ENCODE assay signal across 8 cellular contexts in the genomic region with DNA sequence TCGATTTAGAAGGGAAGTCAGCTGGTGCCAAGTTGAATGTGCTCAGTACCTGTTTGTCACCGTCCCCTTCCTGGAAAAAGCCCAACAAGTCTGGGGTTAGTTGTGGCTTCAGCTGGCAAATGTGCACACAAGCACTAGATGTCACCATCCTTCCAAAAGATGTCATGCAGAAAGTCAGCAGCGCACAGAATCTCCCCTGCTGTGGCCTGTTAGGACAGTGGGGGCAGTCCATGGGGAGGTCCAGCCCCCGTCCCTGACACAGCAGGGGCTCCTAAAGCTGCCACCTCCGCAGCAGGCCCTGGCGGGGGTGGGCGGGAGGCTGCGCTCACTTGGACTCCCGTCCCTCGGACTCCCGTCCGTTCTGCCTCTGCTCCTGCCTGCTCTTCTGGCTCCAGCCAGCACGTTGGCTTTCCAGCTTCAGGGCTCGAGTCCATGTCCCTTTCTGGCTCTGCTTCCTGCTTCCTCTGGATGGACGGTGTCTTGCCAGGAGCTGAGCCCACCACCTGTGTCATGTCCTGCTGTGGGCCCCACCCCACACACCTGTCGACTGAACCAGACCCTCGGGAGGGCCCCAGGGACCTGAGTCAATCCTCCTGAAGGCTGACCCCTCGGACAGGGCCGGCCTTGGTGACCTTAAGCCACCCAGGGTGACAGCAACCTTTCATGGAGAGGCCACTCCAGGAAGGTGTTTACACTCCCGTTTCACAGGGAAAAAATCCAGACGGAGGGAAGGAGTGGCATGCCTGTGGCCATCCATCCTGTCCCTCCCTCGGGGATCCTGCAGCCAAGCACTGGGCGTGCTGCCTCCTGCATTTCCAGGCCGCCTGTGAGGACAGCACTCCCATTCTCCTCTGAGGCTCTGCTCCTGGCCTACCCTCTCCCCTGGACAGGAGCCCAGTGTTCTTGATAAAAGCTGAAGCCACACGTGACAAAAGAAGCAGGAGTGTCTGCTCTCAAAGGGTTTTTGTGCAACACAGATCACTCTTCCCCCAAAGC. TPM values are rescaled to one million over a fixed set of nuclear protein-coding genes. Genes with fewer than 3 reads are reported as not detected.
A peak's percentile ranks its signal among the peaks of the same experiment; 100 is the strongest.
DNase-seq lines count a peak whose midpoint lies in the region; ATAC-seq, FAIRE-seq and TF ChIP-seq lines count a peak whose summit lies in the region.

No MANE protein-coding gene starts in this region.

- intact Hi-C loops in HepG2 (cut with micrococcal nuclease; ENCODE audit: unreplicated experiment) = loop anchor here (1.0 kb wide), 2 partner anchors 103 to 162 kb away; no protein-coding TSS in a partner anchor

- H3K27ac Mint-ChIP-seq in T-helper 2 cell treated with Interferon-gamma antibody and Interleukin-4, amounts not matched to agents 5 μg/mL and 100 μg/mL, for 36 hours = no peak overlapping the region
- peak overlapping the region; percentile 9 for H3K27ac Mint-ChIP-seq in chondrocyte (ENCODE audit: unreplicated experiment)

- H3K4me1 ChIP-seq in HepG2 (ENCODE audit: insufficient read depth, low read length) = peaks cover 57% of the 10 kb centered on the region

- peak; percentile 66 for ATAC-seq in HepG2

- TF ChIP-seq POLR2A in HepG2 (IDR thresholded peaks at IDR 0.05; ENCODE audit: insufficient read depth in 1 of 2, low read depth in 2 of 2, low read length in 2 of 2) = no peak; a peak in 1 of 4 replicates

- POLR2A ChIA-PET in HepG2 (lab: Yijun Ruan, JAX) = interaction anchor here (0.8 to 2.5 kb wide), 5 partner anchors 8 to 106 kb away, joined by 3 to 13 read pairs (median 3); no protein-coding TSS in a partner anchor

- H3K27me3 Mint-ChIP-seq in T-helper 2 cell treated with Interferon-gamma antibody and Interleukin-4, amounts not matched to agents 5 μg/mL and 100 μg/mL, for 36 hours (ENCODE audit: low read depth) = peaks cover 4% of the 10 kb centered on the region
- H3K27me3 Mint-ChIP-seq in chondrocyte (ENCODE audit: low read depth) = no peaks in the 10 kb centered on the region

- DNase-seq in DMS153 treated with DMSO at 0.1 percent for 48 hours (lab: John Stamatoyannopoulos, UW; ENCODE audit: unreplicated experiment) = peak; percentile 76
- peak; percentile 65 for DNase-seq in KBM-7
- DNase-seq in T-helper 2 cell treated with Interferon-gamma antibody and Interleukin-4, amounts not matched to agents 5 μg/mL and 100 μg/mL, for 36 hours (ENCODE audit: low spot score) = peak; percentile 38
- DNase-seq in chondrocyte (ENCODE audit: low spot score) = no peak
- DNase-seq in HepG2 (ENCODE audit: low spot score) = peak; percentile 82
- DNase-seq in stimulated activated CD8-positive, alpha-beta memory T cell treated with anti-CD3 and anti-CD28 coated beads, Interleukin-15, amount 100 ng/mL, for 1 hour (ENCODE audit: low read depth) = peak; percentile 10
- no peak for DNase-seq in effector CD4-positive, alpha-beta T cell
- no peak for DNase-seq in cerebellar nuclear complex (lab: John Stamatoyannopoulos, UW)

- H2AFZ ChIP-seq in HepG2 (ENCODE audit: low read length) = no peak overlapping the region

- peaks cover 25% of the 10 kb centered on the region for H3K79me2 ChIP-seq in HepG2 (ENCODE audit: insufficient read depth, low read length)

- H3K9me3 ChIP-seq in HepG2 (ENCODE audit: low read length) = no peaks in the 10 kb centered on the region

- in situ Hi-C loops in KBM-7 (cut with MboI; ENCODE audit: low pct_unique_long_range_greater_than_20kb, low sequenced_read_pairs) = no loop called here
- in situ Hi-C loops in HepG2 (cut with HindIII; ENCODE audit: extremely low pct_ligation_motif_present, low pct_unique_long_range_greater_than_20kb) = loop anchor here (5.0 kb wide), 1 partner anchor 90 kb away; no protein-coding TSS in a partner anchor

- peak overlapping the region; percentile 66 for H3K27ac ChIP-seq in HepG2 (ENCODE audit: extremely low read length, insufficient read depth, low read length)

- 32% methylated on average over 22 of the region's 25 CpGs for WGBS in HepG2 (ENCODE audit: low lambda C conversion rate)

- no TSS peak for BruUV-seq in HepG2 (replicated peaks; lab: Mats Ljungman, UMichigan)

- H3K4me1 Mint-ChIP-seq in T-helper 2 cell treated with Interferon-gamma antibody and Interleukin-4, amounts not matched to agents 5 μg/mL and 100 μg/mL, for 36 hours (ENCODE audit: low read depth) = no peaks in the 10 kb centered on the region
- H3K4me1 Mint-ChIP-seq in chondrocyte (ENCODE audit: low read depth) = peaks cover 13% of the 10 kb centered on the region

- CTCF ChIA-PET in HepG2 (lab: Yijun Ruan, JAX; ENCODE audit: low intra/inter-chr PET ratio, low total read pairs) = interaction anchor here (0.7 to 2.3 kb wide), 4 partner anchors 23 to 193 kb away, joined by 3 to 20 read pairs (median 6); no protein-coding TSS in a partner anchor

- H3K4me3 Mint-ChIP-seq in T-helper 2 cell treated with Interferon-gamma antibody and Interleukin-4, amounts not matched to agents 5 μg/mL and 100 μg/mL, for 36 hours = no peak overlapping the region
- H3K4me3 Mint-ChIP-seq in chondrocyte (ENCODE audit: unreplicated experiment) = peak overlapping the region; percentile 54

- peak overlapping the region in 1 of 3 experiments; percentile 38; a peak in 3 of 6 replicates for H3K4me3 ChIP-seq in HepG2 (replicated peaks in 1 of 3; ENCODE audit: insufficient read depth in 1 of 3, low read depth in 2 of 3, low read length in 3 of 3)

- H3K9me3 Mint-ChIP-seq in T-helper 2 cell treated with Interferon-gamma antibody and Interleukin-4, amounts not matched to agents 5 μg/mL and 100 μg/mL, for 36 hours = no peaks in the 10 kb centered on the region
- H3K9me3 Mint-ChIP-seq in chondrocyte (ENCODE audit: low read depth) = no peaks in the 10 kb centered on the region

- H3K9ac ChIP-seq in HepG2 (ENCODE audit: insufficient read depth, low read depth, low read length) = peak overlapping the region; percentile 16; the same call in 1 of the 2 replicates

- TF ChIP-seq CTCF in chondrocyte (IDR thresholded peaks at IDR 0.05) (peak; percentile 96), HepG2 (CRISPR knock-in tag; IDR thresholded peaks at IDR 0.05) (peak; percentile 82)

- TF ChIP-seq EP300 in HepG2 (IDR thresholded peaks at IDR 0.05; ENCODE audit: low read depth in 2 of 2, low read length in 2 of 2) = peak in 1 of 2 experiments; percentile 52; a peak in 2 of 4 replicates
- no peak; the same call in 1 of the 2 replicates for TF ChIP-seq EP300 in HepG2 (CRISPR knock-in tag; IDR thresholded peaks at IDR 0.05; ENCODE audit: borderline replicate concordance)

- peak; percentile 98 for FAIRE-seq in HepG2 (lab: Jason Lieb, UNC)

- peaks cover 26 to 54% of the 10 kb centered on the region in 2 experiments for H3K36me3 ChIP-seq in HepG2 (replicated peaks in 1 of 2; ENCODE audit: control insufficient read depth in 1 of 2, insufficient read depth in 2 of 2, low read length in 2 of 2)

- TF ChIP-seq RAD21 in HepG2 (CRISPR knock-in tag; IDR thresholded peaks at IDR 0.05) = peak; percentile 70; the same call in 1 of the 2 replicates

- no peaks in the 10 kb centered on the region for H3K27me3 ChIP-seq in HepG2 (ENCODE audit: control insufficient read depth in 1 of 2, insufficient read depth in 2 of 2, low read length in 2 of 2)

- peaks cover 16% of the 10 kb centered on the region; the same call in 1 of the 2 replicates for H4K20me1 ChIP-seq in HepG2 (ENCODE audit: insufficient read depth, low read length)

- no peaks in the 10 kb centered on the region for H3K36me3 Mint-ChIP-seq in T-helper 2 cell treated with Interferon-gamma antibody and Interleukin-4, amounts not matched to agents 5 μg/mL and 100 μg/mL, for 36 hours (ENCODE audit: low read depth)
- no peaks in the 10 kb centered on the region for H3K36me3 Mint-ChIP-seq in chondrocyte (ENCODE audit: low read depth)

- peak overlapping the region; percentile 57 for H3K4me2 ChIP-seq in HepG2 (ENCODE audit: low read depth, low read length)

RNA-seq across cellular contexts. Expression of a gene that starts 8.5 kb away (rescaled TPM):
- total RNA-seq in chondrocyte (0.25 to 0.95 TPM (median 0.68 TPM) in 3 replicates), HepG2 (2016; rRNA removed; fragmentation: Illumina TruSeq; extraction: Trizol) (68.0 and 70.0 TPM in 2 replicates)
- 21.0 and 21.9 TPM in 2 replicates for total RNA-seq in HepG2 (2016; cell fraction: cytosol; rRNA removed; fragmentation: Illumina TruSeq; extraction: Trizol; ENCODE audit: low read depth)
- total RNA-seq in HepG2 (2016; cell fraction: insoluble cytoplasmic fraction; rRNA removed; fragmentation: Illumina TruSeq; extraction: Trizol) = 67.8 and 73.3 TPM in 2 replicates
- total RNA-seq in HepG2 (2016; cell fraction: membrane; rRNA removed; fragmentation: Illumina TruSeq; extraction: Trizol) = 42.7 and 50.7 TPM in 2 replicates
- 51.2 and 64.7 TPM in 2 replicates for total RNA-seq in HepG2 (2016; cell fraction: nucleus; rRNA removed; fragmentation: Illumina TruSeq; extraction: Trizol)
- 124 and 141 TPM in 2 replicates for polyA plus RNA-seq in HepG2 (2011; rRNA removed)
- polyA plus RNA-seq in HepG2 (2011; cell fraction: cytosol; rRNA removed) = 66.2 and 82.5 TPM in 2 replicates
- polyA plus RNA-seq in HepG2 (2011; cell fraction: nucleus; rRNA removed) = 477 and 514 TPM in 2 replicates
- polyA plus RNA-seq in HepG2 (2012) = 189 and 204 TPM in 2 replicates
- polyA plus RNA-seq in HepG2 (2016; cell fraction: cytosol; fragmentation: Illumina TruSeq; extraction: Trizol; ENCODE audit: low read depth) = 14.6 and 16.8 TPM in 2 replicates
- 53.0 and 54.7 TPM in 2 replicates for polyA plus RNA-seq in HepG2 (2016; cell fraction: insoluble cytoplasmic fraction; fragmentation: Illumina TruSeq; extraction: Trizol; ENCODE audit: low read depth)
- polyA plus RNA-seq in HepG2 (2016; cell fraction: membrane; fragmentation: Illumina TruSeq; extraction: Trizol; ENCODE audit: low read depth) = 27.1 and 29.9 TPM in 2 replicates
- polyA plus RNA-seq in HepG2 (2016; cell fraction: nucleus; fragmentation: Illumina TruSeq; extraction: Trizol; ENCODE audit: insufficient read depth, low read depth) = 145 and 160 TPM in 2 replicates
- polyA minus RNA-seq in HepG2 (2011; rRNA and poly(A)+ RNA removed; ENCODE audit: low replicate concordance) = 4.6 and 63.9 TPM in 2 replicates
- polyA minus RNA-seq in HepG2 (2011; cell fraction: cytosol; rRNA and poly(A)+ RNA removed) = 23.6 and 25.7 TPM in 2 replicates
- polyA minus RNA-seq in HepG2 (2011; cell fraction: nucleus; rRNA and poly(A)+ RNA removed) = 126 and 135 TPM in 2 replicates

RNA-seq across cellular contexts. Expression of a gene that starts 15.7 kb away (rescaled TPM):
- total RNA-seq in chondrocyte (not detected in 3 replicates), HepG2 (2016; rRNA removed; fragmentation: Illumina TruSeq; extraction: Trizol) (not detected in 2 replicates)
- total RNA-seq in HepG2 (2016; cell fraction: cytosol; rRNA removed; fragmentation: Illumina TruSeq; extraction: Trizol; ENCODE audit: low read depth) = not detected in 2 replicates
- total RNA-seq in HepG2 (2016; cell fraction: insoluble cytoplasmic fraction; rRNA removed; fragmentation: Illumina TruSeq; extraction: Trizol) = not detected in 2 replicates
- not detected in 2 replicates for total RNA-seq in HepG2 (2016; cell fraction: membrane; rRNA removed; fragmentation: Illumina TruSeq; extraction: Trizol)
- not detected in 2 replicates for total RNA-seq in HepG2 (2016; cell fraction: nucleus; rRNA removed; fragmentation: Illumina TruSeq; extraction: Trizol)
- polyA plus RNA-seq in HepG2 (2011; rRNA removed) = not detected in 2 replicates
- not detected in 2 replicates for polyA plus RNA-seq in HepG2 (2011; cell fraction: cytosol; rRNA removed)
- polyA plus RNA-seq in HepG2 (2011; cell fraction: nucleus; rRNA removed) = not detected in 2 replicates
- not detected in 2 replicates for polyA plus RNA-seq in HepG2 (2012)
- polyA plus RNA-seq in HepG2 (2016; cell fraction: cytosol; fragmentation: Illumina TruSeq; extraction: Trizol; ENCODE audit: low read depth) = not detected in 2 replicates
- not detected in 2 replicates for polyA plus RNA-seq in HepG2 (2016; cell fraction: insoluble cytoplasmic fraction; fragmentation: Illumina TruSeq; extraction: Trizol; ENCODE audit: low read depth)
- polyA plus RNA-seq in HepG2 (2016; cell fraction: membrane; fragmentation: Illumina TruSeq; extraction: Trizol; ENCODE audit: low read depth) = not detected in 2 replicates
- not detected in 2 replicates for polyA plus RNA-seq in HepG2 (2016; cell fraction: nucleus; fragmentation: Illumina TruSeq; extraction: Trizol; ENCODE audit: insufficient read depth, low read depth)
- not detected in 2 replicates for polyA minus RNA-seq in HepG2 (2011; rRNA and poly(A)+ RNA removed; ENCODE audit: low replicate concordance)
- polyA minus RNA-seq in HepG2 (2011; cell fraction: cytosol; rRNA and poly(A)+ RNA removed) = not detected in 2 replicates
- not detected in 2 replicates for polyA minus RNA-seq in HepG2 (2011; cell fraction: nucleus; rRNA and poly(A)+ RNA removed)

RNA-seq across cellular contexts. Expression of a gene that starts 45.3 kb away (rescaled TPM):
- 84.7 to 97.5 TPM (median 91.5 TPM) in 3 replicates for total RNA-seq in chondrocyte
- total RNA-seq in HepG2 (2016; rRNA removed; fragmentation: Illumina TruSeq; extraction: Trizol) = 15.9 and 22.0 TPM in 2 replicates
- 11.0 and 11.2 TPM in 2 replicates for total RNA-seq in HepG2 (2016; cell fraction: cytosol; rRNA removed; fragmentation: Illumina TruSeq; extraction: Trizol; ENCODE audit: low read depth)
- total RNA-seq in HepG2 (2016; cell fraction: insoluble cytoplasmic fraction; rRNA removed; fragmentation: Illumina TruSeq; extraction: Trizol) = 15.6 and 24.6 TPM in 2 replicates
- 18.1 and 18.4 TPM in 2 replicates for total RNA-seq in HepG2 (2016; cell fraction: membrane; rRNA removed; fragmentation: Illumina TruSeq; extraction: Trizol)
- 31.0 and 33.7 TPM in 2 replicates for total RNA-seq in HepG2 (2016; cell fraction: nucleus; rRNA removed; fragmentation: Illumina TruSeq; extraction: Trizol)
- polyA plus RNA-seq in HepG2 (2011; rRNA removed) = 31.2 and 40.5 TPM in 2 replicates
- polyA plus RNA-seq in HepG2 (2011; cell fraction: cytosol; rRNA removed) = 19.8 and 25.0 TPM in 2 replicates
- polyA plus RNA-seq in HepG2 (2011; cell fraction: nucleus; rRNA removed) = 43.1 TPM in 2 replicates
- polyA plus RNA-seq in HepG2 (2012) = 48.6 and 68.2 TPM in 2 replicates
- 5.6 and 6.5 TPM in 2 replicates for polyA plus RNA-seq in HepG2 (2016; cell fraction: cytosol; fragmentation: Illumina TruSeq; extraction: Trizol; ENCODE audit: low read depth)
- 43.3 and 43.5 TPM in 2 replicates for polyA plus RNA-seq in HepG2 (2016; cell fraction: insoluble cytoplasmic fraction; fragmentation: Illumina TruSeq; extraction: Trizol; ENCODE audit: low read depth)
- 10.6 and 13.6 TPM in 2 replicates for polyA plus RNA-seq in HepG2 (2016; cell fraction: membrane; fragmentation: Illumina TruSeq; extraction: Trizol; ENCODE audit: low read depth)
- polyA plus RNA-seq in HepG2 (2016; cell fraction: nucleus; fragmentation: Illumina TruSeq; extraction: Trizol; ENCODE audit: insufficient read depth, low read depth) = 55.6 and 61.1 TPM in 2 replicates
- 26.4 and 35.1 TPM in 2 replicates for polyA minus RNA-seq in HepG2 (2011; rRNA and poly(A)+ RNA removed; ENCODE audit: low replicate concordance)
- 26.2 and 26.7 TPM in 2 replicates for polyA minus RNA-seq in HepG2 (2011; cell fraction: cytosol; rRNA and poly(A)+ RNA removed)
- 97.5 and 100 TPM in 2 replicates for polyA minus RNA-seq in HepG2 (2011; cell fraction: nucleus; rRNA and poly(A)+ RNA removed)

Comparison
In these comparisons a context has a peak if more than half of its experiments do, and no peak if none do; other contexts are left out.
1. DNase-seq: peak in DMS153 treated with DMSO at 0.1 percent for 48 hours (single experiment), KBM-7 (single experiment), T-helper 2 cell treated with Interferon-gamma antibody and Interleukin-4, amounts not matched to agents 5 μg/mL and 100 μg/mL, for 36 hours (single experiment), HepG2 (single experiment) and stimulated activated CD8-positive, alpha-beta memory T cell treated with anti-CD3 and anti-CD28 coated beads, Interleukin-15, amount 100 ng/mL, for 1 hour (single experiment); none in chondrocyte (single experiment), effector CD4-positive, alpha-beta T cell (single experiment) and cerebellar nuclear complex (0 of 2).
2. RNA of a gene that starts 8.5 kb away (total RNA-seq): 21.0 to 73.3 TPM in HepG2; 0.25 to 0.95 TPM in chondrocyte; every median in the first group is over 10 times any median in the second.